In the genomic region with DNA sequence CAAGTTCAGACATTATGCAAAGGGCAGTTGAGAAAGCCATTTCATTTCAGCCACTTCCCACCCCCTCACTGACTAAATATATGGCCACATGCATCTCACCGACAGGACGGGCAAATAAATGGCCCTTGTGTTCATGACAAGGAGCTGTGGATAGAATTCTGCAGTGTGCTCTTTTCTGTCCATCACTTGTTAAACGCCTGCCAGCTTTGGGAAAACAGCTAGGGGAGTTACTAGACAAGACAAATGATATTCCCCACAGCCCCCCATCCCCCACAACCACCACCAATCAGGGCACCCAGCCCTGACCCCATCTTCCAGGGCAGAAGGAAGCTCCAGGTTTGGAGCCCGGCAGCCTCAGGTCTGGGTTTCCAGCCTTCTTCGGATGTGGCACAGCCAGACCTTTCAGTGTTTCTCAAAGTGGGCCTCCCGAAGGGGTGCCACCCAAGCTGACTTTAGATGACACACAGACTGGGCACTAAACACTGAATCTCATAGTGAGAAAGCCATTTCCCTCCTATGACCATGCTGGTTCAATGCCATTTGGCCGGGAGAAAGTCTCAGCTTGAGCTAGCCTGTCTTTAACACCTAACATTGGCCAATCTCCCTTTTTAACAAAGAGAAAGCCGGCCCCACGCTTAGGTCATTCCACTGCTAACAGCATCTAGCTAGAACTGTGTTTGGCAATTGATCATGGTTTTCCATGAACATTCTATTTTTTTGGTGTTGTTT, we compare ENCODE assay signal across 21 cellular contexts. TPM values are rescaled to one million over a fixed set of nuclear protein-coding genes. Genes with fewer than 3 reads are reported as not detected.
A peak's percentile ranks its signal among the peaks of the same experiment; 100 is the strongest.
DNase-seq lines count a peak whose midpoint lies in the region; ATAC-seq, FAIRE-seq and TF ChIP-seq lines count a peak whose summit lies in the region.
"Had no signal": no experiment of that assay in that cellular context is flagged by ENCODE, and none has a peak within 500 bp of the region (broad histone marks: within the 10 kb centered on the region; RNA-seq: fewer than 3 reads in every experiment).

No MANE protein-coding gene starts in this region.

- H3K9me3 ChIP-seq in HEK293 (ENCODE audit: control insufficient read depth, insufficient read depth, low read depth, low read length) (no peaks in the 10 kb centered on the region), H1 (ENCODE audit: insufficient read depth in 2 of 2, low read depth in 1 of 2, low read length in 1 of 2) (no peaks in the 10 kb centered on the region)
- H3K9me3 ChIP-seq: BLaER1, SK-N-SH, upper lobe of left lung had no signal

- DNase-seq in H1 (ENCODE audit: low read depth in 1 of 2, low spot score in 2 of 2) (no peak), left kidney (ENCODE audit: low read depth, low spot score) (peak; percentile 74), stromal cell of bone marrow (ENCODE audit: low read depth) (peak; percentile 24), NOMO-1 treated with dmso at 0.1 percent for 144 hours (lab: John Stamatoyannopoulos, UW; ENCODE audit: unreplicated experiment) (no peak), D341Med (ENCODE audit: low spot score) (no peak)
- no peak for DNase-seq in stimulated activated naive CD8-positive, alpha-beta T cell treated with anti-CD3 and anti-CD28 coated beads, Interleukin-15, amount 100 ng/mL, for 72 hours
- no peak for DNase-seq in stimulated activated naive CD4-positive, alpha-beta T cell (lab: John Stamatoyannopoulos, UW)
- DNase-seq: activated T-cell treated with anti-CD3 and anti-CD28 coated beads, Interleukin-2, amount 50 U/mL, for 48 hours; amniotic stem cell; KG1; naive thymus-derived CD8-positive, alpha-beta T cell; NCI-H1417; NCI-H226; SK-N-SH; stimulated activated CD4-positive, alpha-beta T cell treated with anti-CD3 and anti-CD28 coated beads, Interleukin-4, amount 100 ng/mL, for 1 hour; upper lobe of left lung had no signal

- CTCF ChIA-PET in HEK293 (lab: Yijun Ruan, JAX) (interaction anchor here (0.6 to 1.5 kb wide), 3 partner anchors 55 to 95 kb away, joined by 3 to 6 read pairs (median 4); no protein-coding TSS in a partner anchor), H1 (lab: Charles Lee; ENCODE audit: partially characterized antibody) (interaction anchor here (0.8 to 2.5 kb wide), 10 partner anchors 10 to 79 kb away, joined by 3 to 14 read pairs (median 4); no protein-coding TSS in a partner anchor)

- H3K4me1 ChIP-seq in HEK293 (ENCODE audit: control insufficient read depth, insufficient read depth, low read length), result no peaks in the 10 kb centered on the region
- peaks cover 12 to 16% (median 12%) of the 10 kb centered on the region in 4 experiments for H3K4me1 ChIP-seq in H1 (replicated peaks in 1 of 4; ENCODE audit: control insufficient read depth in 3 of 4, insufficient read depth in 4 of 4, low read length in 3 of 4)

- no peak overlapping the region for H3K4ac ChIP-seq in H1 (replicated peaks; ENCODE audit: insufficient read length, low read depth, low read length)

- no peak for TF ChIP-seq CTCF in HEK293 (tag by site-specific recombination; IDR thresholded peaks at IDR 0.05)
- no peak for TF ChIP-seq CTCF in H1 (IDR thresholded peaks at IDR 0.05; ENCODE audit: control extremely low read depth in 1 of 3, insufficient read depth in 1 of 3, low read depth in 1 of 3, low read length in 3 of 3)

- H4K20me1 ChIP-seq in H1 (replicated peaks in 1 of 2; ENCODE audit: control insufficient read depth in 1 of 2, insufficient read depth in 2 of 2, low read length in 2 of 2), result no peaks in the 10 kb centered on the region
- H4K20me1 ChIP-seq: BLaER1 had no signal

- H3K36me3 ChIP-seq in HEK293 (ENCODE audit: control insufficient read depth in 2 of 2, insufficient read depth in 1 of 2, low read length in 2 of 2) (no peaks in the 10 kb centered on the region), H1 (ENCODE audit: control insufficient read depth in 2 of 4, insufficient read depth in 4 of 4, low read length in 3 of 4) (no peaks in the 10 kb centered on the region)
- H3K36me3 ChIP-seq: BLaER1, upper lobe of left lung had no signal

- H3K56ac ChIP-seq in H1 (replicated peaks; ENCODE audit: insufficient read length, low read depth, low read length), result no peak overlapping the region

- H4K8ac ChIP-seq in H1 (ENCODE audit: extremely low read depth, insufficient read depth, low read length), result no peak overlapping the region; the same call in 1 of the 2 replicates

- H2BK15ac ChIP-seq in H1 (ENCODE audit: low read length), result no peak overlapping the region

- ATAC-seq in stimulated activated naive CD8-positive, alpha-beta T cell treated with anti-CD3 and anti-CD28 coated beads, Interleukin-15, amount 100 ng/mL, for 72 hours, result no peak
- ATAC-seq: HCT116; naive thymus-derived CD8-positive, alpha-beta T cell had no signal

- H3K79me1 ChIP-seq in H1 (ENCODE audit: low read depth, low read length), result no peaks in the 10 kb centered on the region

- 0 out of 7 replicates have a peak, but pooled peaks cover 0 to 1% (median 0%) of the 10 kb centered on the region in 4 experiments for H3K27me3 ChIP-seq in H1 (replicated peaks in 1 of 4; ENCODE audit: control insufficient read depth in 3 of 4, extremely low read depth in 1 of 4, insufficient read depth in 3 of 4, low read length in 3 of 4)
- H3K27me3 ChIP-seq: hepatocyte, upper lobe of left lung had no signal

- H3K23me2 ChIP-seq in H1 (ENCODE audit: low read depth, low read length), result peaks cover 19% of the 10 kb centered on the region

- H3K27ac ChIP-seq in HEK293 (ENCODE audit: extremely low read depth, low read depth, low read length), result no peak overlapping the region
- no peak overlapping the region for H3K27ac ChIP-seq in H1 (ENCODE audit: low read depth, low read length)
- H3K27ac ChIP-seq: BLaER1, hepatocyte had no signal

- H2BK120ac ChIP-seq in H1 (replicated peaks; ENCODE audit: low read depth, low read length), result no peak overlapping the region

- peaks cover 41% of the 10 kb centered on the region for H3K27me3 Mint-ChIP-seq in stimulated activated naive CD8-positive, alpha-beta T cell treated with anti-CD3 and anti-CD28 coated beads, Interleukin-15, amount 100 ng/mL, for 72 hours

- WGBS in H1 (ENCODE audit: extremely low coverage in 1 of 2, insufficient coverage in 1 of 2, insufficient read length in 1 of 2, insufficient replicate concordance in 2 of 2, low coverage in 1 of 2, low lambda C conversion rate in 2 of 2, missing lambda C conversion rate in 1 of 2), 2 experiments, result 83% methylated on average over 9 of the region's 9 CpGs; no CpG with 5 or more reads in 1 of the 2 experiments

- no peak overlapping the region for H2AK5ac ChIP-seq in H1 (ENCODE audit: low read depth, low read length)

- H3K4me1 Mint-ChIP-seq in stimulated activated naive CD8-positive, alpha-beta T cell treated with anti-CD3 and anti-CD28 coated beads, Interleukin-15, amount 100 ng/mL, for 72 hours, result peaks cover 21% of the 10 kb centered on the region

- POLR2A ChIA-PET in HEK293 (lab: Yijun Ruan, JAX), result interaction anchor here (0.6 to 0.7 kb wide), 2 partner anchors 100 to 224 kb away, joined by 3 to 7 read pairs; no protein-coding TSS in a partner anchor
- POLR2A ChIA-PET in H1 (lab: Charles Lee; ENCODE audit: partially characterized antibody), result interaction anchor here (1.5 kb wide), 1 partner anchor 23 kb away, joined by 3 read pairs; no protein-coding TSS in a partner anchor

- no peak overlapping the region for H3K4me2 ChIP-seq in H1 (ENCODE audit: insufficient read depth in 1 of 2, low read depth in 2 of 2, low read length in 2 of 2)
- H3K4me2 ChIP-seq: BLaER1, hepatocyte, SK-N-SH had no signal

- H3K14ac ChIP-seq in H1 (ENCODE audit: insufficient read length), result no peak overlapping the region

- peak overlapping the region; percentile 39; the same call in 1 of the 2 replicates for H2BK12ac ChIP-seq in H1 (ENCODE audit: low read depth, low read length)

- no peak for TF ChIP-seq EP300 in H1 (IDR thresholded peaks at IDR 0.05; ENCODE audit: borderline replicate concordance in 1 of 2, low read depth in 2 of 2, low read length in 2 of 2)

- no peaks in the 10 kb centered on the region for H3K79me2 ChIP-seq in H1 (ENCODE audit: control insufficient read depth in 1 of 2, insufficient read depth in 2 of 2, low read length in 2 of 2)
- H3K79me2 ChIP-seq: hepatocyte had no signal

- H3K4me3 Mint-ChIP-seq in stimulated activated naive CD8-positive, alpha-beta T cell treated with anti-CD3 and anti-CD28 coated beads, Interleukin-15, amount 100 ng/mL, for 72 hours, result no peak overlapping the region
- H3K4me3 Mint-ChIP-seq: naive thymus-derived CD8-positive, alpha-beta T cell had no signal

- H3K18ac ChIP-seq in H1 (ENCODE audit: extremely low read depth, low read length), result no peak overlapping the region

- no peak for FAIRE-seq in H1 (lab: Jason Lieb, UNC)
- FAIRE-seq: colon had no signal

- H2AFZ ChIP-seq in H1 (ENCODE audit: low read length), result no peak overlapping the region
- H2AFZ ChIP-seq: hepatocyte had no signal

- no peaks in the 10 kb centered on the region for H3K9me3 Mint-ChIP-seq in stimulated activated naive CD8-positive, alpha-beta T cell treated with anti-CD3 and anti-CD28 coated beads, Interleukin-15, amount 100 ng/mL, for 72 hours
- H3K9me3 Mint-ChIP-seq: naive thymus-derived CD8-positive, alpha-beta T cell had no signal

- no peak overlapping the region for H3K27ac Mint-ChIP-seq in stimulated activated naive CD8-positive, alpha-beta T cell treated with anti-CD3 and anti-CD28 coated beads, Interleukin-15, amount 100 ng/mL, for 72 hours

- TF ChIP-seq RAD21 in H1 (IDR thresholded peaks at IDR 0.05 in 1 of 2, conservative IDR thresholded peaks at IDR 0.05 in 1 of 2; ENCODE audit: low read depth in 2 of 2, low read length in 2 of 2), result no peak

- H2BK5ac ChIP-seq in H1 (ENCODE audit: low read depth, low read length), result peak overlapping the region; percentile 60; the same call in 1 of the 2 replicates

- H4K5ac ChIP-seq in H1 (ENCODE audit: insufficient read length, low read depth, low read length), result no peak overlapping the region

- no peak overlapping the region for H3K4me3 ChIP-seq in HEK293 (ENCODE audit: low read depth, low read length)
- H3K4me3 ChIP-seq in H1 (ENCODE audit: extremely low read depth in 1 of 4, insufficient read depth in 2 of 4, low read depth in 3 of 4, low read length in 4 of 4), result no peak overlapping the region
- H3K4me3 ChIP-seq: BLaER1, hepatocyte, upper lobe of left lung had no signal

- 0 out of 2 replicates have a peak overlapping the region, but pooled peaks have one; percentile 72 for H2BK20ac ChIP-seq in H1 (ENCODE audit: low read length)

- H3K9ac ChIP-seq in H1 (replicated peaks in 1 of 4; ENCODE audit: extremely low read depth in 1 of 4, low read depth in 3 of 4, low read length in 3 of 4), result no peak overlapping the region
- H3K9ac ChIP-seq: BLaER1, SK-N-SH had no signal

- no peak overlapping the region for H3K23ac ChIP-seq in H1 (ENCODE audit: insufficient read length)

- TF ChIP-seq POLR2A in H1 (IDR thresholded peaks at IDR 0.05; ENCODE audit: control extremely low read depth in 1 of 2, low read depth in 2 of 2, low read length in 2 of 2), result no peak

- H4K91ac ChIP-seq in H1 (replicated peaks; ENCODE audit: insufficient read length, low read length), result no peak overlapping the region

RNA-seq across cellular contexts. Expression of a gene that starts 4.0 kb away (rescaled TPM):
- 4.5 and 4.7 TPM in 2 replicates for total RNA-seq in H1 (2021; fragmentation: NEBNext Ultra II Directional; extraction: Animal tissue kit (Norgen Biotek cat#: 25700))
- polyA plus RNA-seq in H1 (2011; rRNA removed), result 3.6 and 5.6 TPM in 2 replicates
- 6.9 TPM for polyA plus RNA-seq in H1 (2011; cell fraction: cytosol; rRNA removed)
- 43.0 TPM for polyA plus RNA-seq in H1 (2011; cell fraction: nucleus; rRNA removed)
- polyA plus RNA-seq in H1 (2012, experiment 1 of 2), result 5.7 to 7.7 TPM (median 5.9 TPM) in 4 replicates
- polyA plus RNA-seq in H1 (2012, experiment 2 of 2), result 1.6 TPM
- 3.2 TPM for polyA plus RNA-seq in H1 (2013, experiment 1 of 2)
- polyA plus RNA-seq in H1 (2013, experiment 2 of 2), result 2.5 TPM
- polyA minus RNA-seq in H1 (2011; rRNA and poly(A)+ RNA removed), result 3.3 and 3.8 TPM in 2 replicates
- 3.1 TPM for polyA minus RNA-seq in H1 (2011; cell fraction: cytosol; rRNA and poly(A)+ RNA removed)
- polyA minus RNA-seq in H1 (2011; cell fraction: nucleus; rRNA and poly(A)+ RNA removed), result 9.2 TPM
- total RNA-seq: naive thymus-derived CD8-positive, alpha-beta T cell had no signal

RNA-seq across cellular contexts. Expression of a gene that starts 36.1 kb away (rescaled TPM):
- total RNA-seq in H1 (2021; fragmentation: NEBNext Ultra II Directional; extraction: Animal tissue kit (Norgen Biotek cat#: 25700)), result 27.3 and 34.1 TPM in 2 replicates
- 3.3 and 5.2 TPM in 2 replicates for polyA plus RNA-seq in H1 (2011; rRNA removed)
- polyA plus RNA-seq in H1 (2011; cell fraction: cytosol; rRNA removed), result 5.0 TPM
- 2.2 TPM for polyA plus RNA-seq in H1 (2011; cell fraction: nucleus; rRNA removed)
- 3.3 to 5.1 TPM (median 3.8 TPM) in 4 replicates for polyA plus RNA-seq in H1 (2012, experiment 1 of 2)
- polyA plus RNA-seq in H1 (2012, experiment 2 of 2), result 1.2 TPM
- 5.8 TPM for polyA plus RNA-seq in H1 (2013, experiment 1 of 2)
- 5.6 TPM for polyA plus RNA-seq in H1 (2013, experiment 2 of 2)
- 12.2 and 13.7 TPM in 2 replicates for polyA minus RNA-seq in H1 (2011; rRNA and poly(A)+ RNA removed)
- 16.4 TPM for polyA minus RNA-seq in H1 (2011; cell fraction: cytosol; rRNA and poly(A)+ RNA removed)
- polyA minus RNA-seq in H1 (2011; cell fraction: nucleus; rRNA and poly(A)+ RNA removed), result 6.4 TPM

Comparison
In these comparisons a context has a peak if more than half of its experiments do, and no peak if none do; other contexts are left out.
1. DNase-seq: peak in left kidney (single experiment) and stromal cell of bone marrow (single experiment); none in H1 (0 of 2), stimulated activated naive CD8-positive, alpha-beta T cell treated with anti-CD3 and anti-CD28 coated beads, Interleukin-15, amount 100 ng/mL, for 72 hours (0 of 2), stimulated activated naive CD4-positive, alpha-beta T cell (0 of 6), NOMO-1 treated with dmso at 0.1 percent for 144 hours (single experiment) and D341Med (single experiment).